Comparison of ENCODE assay signal across 8 cellular contexts in the genomic region with DNA sequence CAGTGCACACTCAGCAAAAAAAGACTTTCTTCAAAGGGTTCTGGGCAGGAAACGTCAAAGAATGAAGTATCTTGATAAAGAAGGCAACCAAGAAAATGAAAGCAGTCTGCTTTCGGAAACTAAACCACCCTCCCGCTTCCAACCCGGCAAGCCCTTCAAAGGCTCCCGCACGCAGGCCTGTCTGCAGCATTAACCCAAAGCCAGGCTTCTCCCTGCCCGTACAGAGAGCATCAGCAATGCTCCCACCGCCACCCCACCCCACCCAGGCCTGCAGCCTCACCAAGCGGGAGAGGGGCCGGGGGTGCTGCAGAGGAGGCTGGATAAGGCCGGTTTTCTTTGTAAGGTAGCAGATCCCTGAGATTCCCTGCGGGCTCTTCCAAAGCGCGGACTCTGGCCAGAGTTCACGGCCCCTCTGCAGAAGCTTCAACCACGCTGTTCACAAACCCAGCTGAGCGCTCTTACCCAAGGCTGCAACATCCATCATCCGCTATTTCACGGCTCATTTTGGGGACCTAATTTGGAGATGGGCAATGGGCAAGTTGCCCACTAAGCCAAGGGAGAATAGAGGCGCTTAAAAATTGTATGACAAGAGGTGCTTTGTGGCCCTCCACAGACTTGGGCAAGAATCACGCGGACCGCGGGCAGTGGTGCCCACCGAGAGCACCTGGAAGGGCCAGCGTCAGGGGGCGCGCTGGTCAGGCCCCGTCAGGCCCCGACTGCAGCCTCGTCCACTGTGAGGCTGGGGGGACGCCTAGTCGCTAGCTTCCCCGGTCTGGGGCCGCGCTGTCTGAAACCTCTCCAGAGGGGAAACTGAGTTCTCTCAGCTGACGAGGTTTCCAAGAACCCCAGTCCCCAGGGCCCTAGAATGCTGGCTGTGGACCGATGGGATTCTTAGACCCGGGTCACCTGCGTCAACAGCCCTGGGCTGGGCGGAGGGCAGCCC.
DNase-seq lines count a peak whose midpoint lies in the region; ATAC-seq and TF ChIP-seq lines count a peak whose summit lies in the region.

No MANE protein-coding gene starts in this region.

- TF ChIP-seq CTCF in chondrocyte (IDR thresholded peaks at IDR 0.05) (no peak), WTC11 (IDR thresholded peaks at IDR 0.05) (no peak)

- POLR2A ChIA-PET in activated CD4-positive, alpha-beta memory T cell treated with anti-CD3 and anti-CD28 coated beads for 36 hours (lab: Charles Lee): interaction anchor here (1.0 kb wide), 1 partner anchor 224 kb away, joined by 3 read pairs; no protein-coding TSS in a partner anchor
- POLR2A ChIA-PET in WTC11 (lab: Charles Lee): no interaction called here

- ATAC-seq in GM21619 (IDR thresholded peaks at IDR 0.05; ENCODE audit: unreplicated experiment): peak; percentile 72
- no peak for ATAC-seq in WTC11
- ATAC-seq in GM21367 (IDR thresholded peaks at IDR 0.05; ENCODE audit: unreplicated experiment): no peak

- DNase-seq in AG08396 (ENCODE audit: low spot score): peak; percentile 32
- DNase-seq in activated CD4-positive, alpha-beta memory T cell treated with anti-CD3 and anti-CD28 coated beads for 36 hours: peak; percentile 73
- peak; percentile 48 for DNase-seq in islet precursor cell
- DNase-seq in Ammon's horn (ENCODE audit: low spot score): no peak
- no peak for DNase-seq in chondrocyte (ENCODE audit: low spot score)
- no peak for DNase-seq in WTC11 (ENCODE audit: low spot score)

- H3K36me3 Mint-ChIP-seq in activated CD4-positive, alpha-beta memory T cell treated with anti-CD3 and anti-CD28 coated beads for 36 hours: no peaks in the 10 kb centered on the region
- H3K36me3 Mint-ChIP-seq in chondrocyte (ENCODE audit: low read depth) (no peaks in the 10 kb centered on the region), WTC11 (no peaks in the 10 kb centered on the region)

- no peaks in the 10 kb centered on the region for H3K27me3 Mint-ChIP-seq in activated CD4-positive, alpha-beta memory T cell treated with anti-CD3 and anti-CD28 coated beads for 36 hours
- H3K27me3 Mint-ChIP-seq in chondrocyte (ENCODE audit: low read depth) (peaks cover 1% of the 10 kb centered on the region), WTC11 (ENCODE audit: low read depth) (no peaks in the 10 kb centered on the region)

- H3K27ac Mint-ChIP-seq in activated CD4-positive, alpha-beta memory T cell treated with anti-CD3 and anti-CD28 coated beads for 36 hours: peak overlapping the region; percentile 80
- H3K27ac Mint-ChIP-seq in chondrocyte (ENCODE audit: unreplicated experiment) (no peak overlapping the region), WTC11 (no peak overlapping the region)

- no peaks in the 10 kb centered on the region for H3K9me3 Mint-ChIP-seq in activated CD4-positive, alpha-beta memory T cell treated with anti-CD3 and anti-CD28 coated beads for 36 hours
- H3K9me3 Mint-ChIP-seq in chondrocyte (ENCODE audit: low read depth) (no peaks in the 10 kb centered on the region), WTC11 (peaks cover 4% of the 10 kb centered on the region)

- CTCF ChIA-PET in activated CD4-positive, alpha-beta memory T cell treated with anti-CD3 and anti-CD28 coated beads for 36 hours (lab: Charles Lee): interaction anchor here (1.0 kb wide), 1 partner anchor 225 kb away, joined by 3 read pairs; no protein-coding TSS in a partner anchor
- CTCF ChIA-PET in WTC11 (lab: Charles Lee): no interaction called here

- H3K4me3 Mint-ChIP-seq in activated CD4-positive, alpha-beta memory T cell treated with anti-CD3 and anti-CD28 coated beads for 36 hours: peak overlapping the region; percentile 68
- H3K4me3 Mint-ChIP-seq in chondrocyte (ENCODE audit: unreplicated experiment) (no peak overlapping the region), WTC11 (no peak overlapping the region)

- intact Hi-C loops in activated CD4-positive, alpha-beta memory T cell treated with anti-CD3 and anti-CD28 coated beads for 36 hours (cut with micrococcal nuclease): loop anchor here (1.0 to 2.0 kb wide), 2 partner anchors 19 to 58 kb away; no protein-coding TSS in a partner anchor

- H3K4me1 Mint-ChIP-seq in activated CD4-positive, alpha-beta memory T cell treated with anti-CD3 and anti-CD28 coated beads for 36 hours (ENCODE audit: low read depth): peaks cover 43% of the 10 kb centered on the region
- H3K4me1 Mint-ChIP-seq in chondrocyte (ENCODE audit: low read depth): no peaks in the 10 kb centered on the region
- H3K4me1 Mint-ChIP-seq in WTC11: peaks cover 9% of the 10 kb centered on the region

TF ChIP-seq in WTC11, 78 proteins besides CTCF, POLR2A, EP300 and RAD21:
- no peak for TF ChIP-seq ZNF396 (CRISPR knock-in tag; IDR thresholded peaks at IDR 0.05; ENCODE audit: borderline replicate concordance)
- no peak for TF ChIP-seq NFE2L1 (CRISPR knock-in tag; IDR thresholded peaks at IDR 0.05)
- no peak for TF ChIP-seq MAX (CRISPR knock-in tag; IDR thresholded peaks at IDR 0.05)
- no peak for TF ChIP-seq KAT7 (CRISPR knock-in tag; IDR thresholded peaks at IDR 0.05; ENCODE audit: borderline replicate concordance)

Comparison
In these comparisons a context has a peak if more than half of its experiments do, and no peak if none do; other contexts are left out.
1. DNase-seq: peak in AG08396 (single experiment), activated CD4-positive, alpha-beta memory T cell treated with anti-CD3 and anti-CD28 coated beads for 36 hours (single experiment) and islet precursor cell (single experiment); none in Ammon's horn (single experiment), chondrocyte (single experiment) and WTC11 (single experiment).